Comparison of ENCODE assay signal across 8 cellular contexts in the genomic region with DNA sequence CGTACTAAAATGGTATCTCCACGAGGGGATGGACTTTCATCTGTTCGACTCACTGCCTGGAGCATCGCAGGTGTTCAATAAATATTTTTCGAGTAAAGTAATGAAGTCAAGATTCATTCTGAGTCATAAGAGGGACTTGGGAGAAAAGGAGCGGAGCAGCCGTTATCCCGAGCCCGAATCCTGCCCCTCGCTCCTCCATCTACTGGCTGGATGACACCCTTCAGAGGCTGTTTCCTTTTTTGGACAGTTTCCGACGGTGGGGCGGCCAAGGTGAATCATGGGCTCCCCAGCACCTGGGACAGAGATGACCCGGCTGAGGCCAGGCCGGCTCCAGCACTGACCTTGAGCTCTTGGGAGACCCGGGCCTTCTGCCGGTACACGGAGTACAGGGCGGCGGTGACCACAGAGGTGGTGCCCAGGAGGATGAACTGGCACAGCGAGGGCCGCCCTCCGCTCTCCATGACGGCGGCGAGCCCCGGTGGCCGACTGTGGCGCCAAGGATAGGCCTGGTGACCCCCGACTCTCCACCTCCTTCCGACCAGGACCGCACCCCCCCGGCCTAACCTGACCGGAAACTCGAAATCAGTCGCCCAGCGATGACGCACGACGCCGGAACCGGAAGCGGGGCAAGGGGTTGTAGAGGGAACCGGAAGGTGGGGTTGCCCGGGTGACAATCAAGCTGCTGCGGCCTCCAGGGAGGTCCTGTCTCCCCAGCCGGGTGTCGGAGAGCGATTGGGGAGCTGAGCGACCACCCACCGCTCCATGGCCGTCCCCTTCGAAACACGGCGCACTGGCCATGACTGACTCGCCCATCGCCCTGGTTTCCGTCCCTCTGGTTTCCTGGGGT. TPM values are rescaled to one million over a fixed set of nuclear protein-coding genes. Genes with fewer than 3 reads are reported as not detected.
DNase-seq lines count a peak whose midpoint lies in the region; ATAC-seq and TF ChIP-seq lines count a peak whose summit lies in the region.

A gene with protein sequence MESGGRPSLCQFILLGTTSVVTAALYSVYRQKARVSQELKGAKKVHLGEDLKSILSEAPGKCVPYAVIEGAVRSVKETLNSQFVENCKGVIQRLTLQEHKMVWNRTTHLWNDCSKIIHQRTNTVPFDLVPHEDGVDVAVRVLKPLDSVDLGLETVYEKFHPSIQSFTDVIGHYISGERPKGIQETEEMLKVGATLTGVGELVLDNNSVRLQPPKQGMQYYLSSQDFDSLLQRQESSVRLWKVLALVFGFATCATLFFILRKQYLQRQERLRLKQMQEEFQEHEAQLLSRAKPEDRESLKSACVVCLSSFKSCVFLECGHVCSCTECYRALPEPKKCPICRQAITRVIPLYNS (minus strand): TSS at position 588 of the 847 bp plus-strand sequence. CDS start 127 bp downstream, at position 461.

- H3K4me1 ChIP-seq in mucosa of rectum (ENCODE audit: control insufficient read depth in 2 of 2, insufficient read depth in 2 of 2, low read length in 2 of 2), result peaks cover 6 to 7% of the 10 kb centered on the region in 2 donors

- H3K9ac ChIP-seq in mucosa of rectum (ENCODE audit: low read depth in 1 of 2, low read length in 2 of 2), result peak within 1 kb of the TSS; percentile 85 to 91

- peak within 1 kb of the TSS; percentile 77 to 85 for H3K27ac ChIP-seq in mucosa of rectum (ENCODE audit: low read depth in 2 of 2, low read length in 2 of 2)

- peaks cover 25% of the 10 kb centered on the region for H3K4me1 Mint-ChIP-seq in activated T-cell treated with anti-CD3 and anti-CD28 coated beads, Interleukin-2, amount 50 U/mL, for 24 hours (ENCODE audit: low read depth)

- H3K4me3 ChIP-seq in mucosa of rectum (ENCODE audit: low read length in 2 of 2), result peak within 1 kb of the TSS; percentile 97 to 98

- peak; percentile 92 for ATAC-seq in GM21619 (IDR thresholded peaks at IDR 0.05; ENCODE audit: unreplicated experiment)

- DNase-seq in DMS 273 (lab: John Stamatoyannopoulos, UW; ENCODE audit: unreplicated experiment) (peak; percentile 96), KG1 (lab: John Stamatoyannopoulos, UW) (peak; percentile 66), erythroblast (lab: John Stamatoyannopoulos, UW) (peak; percentile 96)
- DNase-seq in activated T-cell treated with anti-CD3 and anti-CD28 coated beads, Interleukin-2, amount 50 U/mL, for 24 hours, result peak; percentile 97
- DNase-seq in stimulated activated CD8-positive, alpha-beta memory T cell treated with anti-CD3 and anti-CD28 coated beads, Interleukin-4, amount 100 ng/mL, for 4 hours (ENCODE audit: low read depth in 2 of 2, low spot score in 1 of 2), result peak; percentile 86 to 91

- H3K36me3 ChIP-seq in mucosa of rectum (ENCODE audit: control insufficient read depth in 2 of 2, insufficient read depth in 2 of 2, low read length in 2 of 2), result peaks cover 2 to 10% of the 10 kb centered on the region in 2 donors

- H3K9me3 ChIP-seq in mucosa of rectum (ENCODE audit: control insufficient read depth in 2 of 2, low read length in 2 of 2), result no peaks in the 10 kb centered on the region

- peak; percentile 76 for TF ChIP-seq POLR2A in erythroblast (IDR thresholded peaks at IDR 0.05; ENCODE audit: low read length)

- peak within 1 kb of the TSS; percentile 88 for H3K4me3 Mint-ChIP-seq in activated T-cell treated with anti-CD3 and anti-CD28 coated beads, Interleukin-2, amount 50 U/mL, for 24 hours

- H3K27ac Mint-ChIP-seq in activated T-cell treated with anti-CD3 and anti-CD28 coated beads, Interleukin-2, amount 50 U/mL, for 24 hours, result peak within 1 kb of the TSS; percentile 94

- H3K27me3 Mint-ChIP-seq in activated T-cell treated with anti-CD3 and anti-CD28 coated beads, Interleukin-2, amount 50 U/mL, for 24 hours, result no peaks in the 10 kb centered on the region

- H3K9me3 Mint-ChIP-seq in activated T-cell treated with anti-CD3 and anti-CD28 coated beads, Interleukin-2, amount 50 U/mL, for 24 hours, result no peaks in the 10 kb centered on the region

- H3K36me3 Mint-ChIP-seq in activated T-cell treated with anti-CD3 and anti-CD28 coated beads, Interleukin-2, amount 50 U/mL, for 24 hours (ENCODE audit: low read depth), result peaks cover 32% of the 10 kb centered on the region

- H3K27me3 ChIP-seq in mucosa of rectum (ENCODE audit: control insufficient read depth in 2 of 2, insufficient read depth in 2 of 2, low read length in 2 of 2), result peaks cover 1 to 4% of the 10 kb centered on the region in 2 donors

TF ChIP-seq in PFSK-1, 5 proteins besides CTCF, POLR2A, EP300 and RAD21:
- peak; percentile 74; the same call in 1 of the 2 replicates for TF ChIP-seq SIN3A (IDR thresholded peaks at IDR 0.05; ENCODE audit: borderline replicate concordance, insufficient read depth, low read length)
- TF ChIP-seq, protein P1, sequence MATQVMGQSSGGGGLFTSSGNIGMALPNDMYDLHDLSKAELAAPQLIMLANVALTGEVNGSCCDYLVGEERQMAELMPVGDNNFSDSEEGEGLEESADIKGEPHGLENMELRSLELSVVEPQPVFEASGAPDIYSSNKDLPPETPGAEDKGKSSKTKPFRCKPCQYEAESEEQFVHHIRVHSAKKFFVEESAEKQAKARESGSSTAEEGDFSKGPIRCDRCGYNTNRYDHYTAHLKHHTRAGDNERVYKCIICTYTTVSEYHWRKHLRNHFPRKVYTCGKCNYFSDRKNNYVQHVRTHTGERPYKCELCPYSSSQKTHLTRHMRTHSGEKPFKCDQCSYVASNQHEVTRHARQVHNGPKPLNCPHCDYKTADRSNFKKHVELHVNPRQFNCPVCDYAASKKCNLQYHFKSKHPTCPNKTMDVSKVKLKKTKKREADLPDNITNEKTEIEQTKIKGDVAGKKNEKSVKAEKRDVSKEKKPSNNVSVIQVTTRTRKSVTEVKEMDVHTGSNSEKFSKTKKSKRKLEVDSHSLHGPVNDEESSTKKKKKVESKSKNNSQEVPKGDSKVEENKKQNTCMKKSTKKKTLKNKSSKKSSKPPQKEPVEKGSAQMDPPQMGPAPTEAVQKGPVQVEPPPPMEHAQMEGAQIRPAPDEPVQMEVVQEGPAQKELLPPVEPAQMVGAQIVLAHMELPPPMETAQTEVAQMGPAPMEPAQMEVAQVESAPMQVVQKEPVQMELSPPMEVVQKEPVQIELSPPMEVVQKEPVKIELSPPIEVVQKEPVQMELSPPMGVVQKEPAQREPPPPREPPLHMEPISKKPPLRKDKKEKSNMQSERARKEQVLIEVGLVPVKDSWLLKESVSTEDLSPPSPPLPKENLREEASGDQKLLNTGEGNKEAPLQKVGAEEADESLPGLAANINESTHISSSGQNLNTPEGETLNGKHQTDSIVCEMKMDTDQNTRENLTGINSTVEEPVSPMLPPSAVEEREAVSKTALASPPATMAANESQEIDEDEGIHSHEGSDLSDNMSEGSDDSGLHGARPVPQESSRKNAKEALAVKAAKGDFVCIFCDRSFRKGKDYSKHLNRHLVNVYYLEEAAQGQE (IDR thresholded peaks at IDR 0.05; ENCODE audit: insufficient read depth in 1 of 2, low read depth in 2 of 2, low read length in 2 of 2), result 0 out of 4 replicates have a peak, but pooled peaks have one; percentile 10 to 15
- TF ChIP-seq FOXP2 (optimal IDR thresholded peaks at IDR 0.05; ENCODE audit: borderline replicate concordance, extremely low read depth, extremely low read length, insufficient read depth), result peak; percentile 52
- peak; percentile 85 for TF ChIP-seq POLR2AphosphoS5 (IDR thresholded peaks at IDR 0.05; ENCODE audit: low read depth, low read length)
- no peak; the same call in 1 of the 2 replicates for TF ChIP-seq TAF1 (IDR thresholded peaks at IDR 0.05; ENCODE audit: borderline replicate concordance, insufficient read depth, low read length)

RNA-seq across cellular contexts. Expression of the gene that starts here (rescaled TPM):
- polyA plus RNA-seq in PFSK-1 (2012; ENCODE audit: insufficient read length, low read depth), result 31.2 TPM

Comparison
In these comparisons a context has a peak if more than half of its experiments do, and no peak if none do; other contexts are left out.
1. Peak in every context shown above with its lines: DNase-seq, ATAC-seq, H3K4me3 ChIP-seq and H3K27ac ChIP-seq.